In genomic region chr4:88523325-88524129, GRCh38 we compare ENCODE assay signal across 8 cellular contexts. TPM values are rescaled to one million over a fixed set of nuclear protein-coding genes. Genes with fewer than 3 reads are reported as not detected.
DNase-seq lines count a peak whose midpoint lies in the region; ATAC-seq and TF ChIP-seq lines count a peak whose summit lies in the region.

TSS of gene PYURF (minus strand) at chr4:88523776. CDS start at chr4:88523700, 76 bp downstream.

- H3K4me3 ChIP-seq in epithelial cell of esophagus (ENCODE audit: low read length) = peak within 1 kb of the TSS; percentile 92
- H3K4me3 ChIP-seq in mononuclear cell (ENCODE audit: low read length) = peak within 1 kb of the TSS; percentile 77

- no peaks in the 10 kb centered on the region for H3K9me3 ChIP-seq in mononuclear cell (ENCODE audit: low read depth, low read length)

- peaks cover 19% of the 10 kb centered on the region for H3K4me1 ChIP-seq in mononuclear cell (ENCODE audit: insufficient read depth, low read length)

- ATAC-seq in GM21528 (IDR thresholded peaks at IDR 0.05; ENCODE audit: low FRiP score, unreplicated experiment) = peak; percentile 80

- no peaks in the 10 kb centered on the region for H3K27me3 ChIP-seq in mononuclear cell (ENCODE audit: insufficient read depth, low read length)

- TF ChIP-seq CTCF in epithelial cell of esophagus (IDR thresholded peaks at IDR 0.05; ENCODE audit: insufficient read depth, low read depth, low read length, missing control alignments) = no peak

- DNase-seq in DMS 273 treated with DMSO at 0.1 percent for 48 hours (lab: John Stamatoyannopoulos, UW) (peak; percentile 68), HuH-7.5 (ENCODE audit: low spot score) (peak; percentile 57), OCI-M1 (lab: John Stamatoyannopoulos, UW) (peak; percentile 97), activated T-cell treated with anti-CD3 and anti-CD28 coated beads for 4 hours (peak; percentile 55), epithelial cell of esophagus (ENCODE audit: low read depth) (peak; percentile 93)
- peak; percentile 53 to 54 for DNase-seq in stimulated activated CD8-positive, alpha-beta memory T cell treated with anti-CD3 and anti-CD28 coated beads, Interleukin-4, amount 100 ng/mL, for 1 hour (ENCODE audit: low read depth in 2 of 2, low spot score in 1 of 2)

RNA-seq across cellular contexts. Expression of gene PYURF, which starts in this region (rescaled TPM):
- 57.1 TPM for total RNA-seq in mononuclear cell

Comparison
In these comparisons a context has a peak if more than half of its experiments do, and no peak if none do; other contexts are left out.
1. Peak in every context shown above with its lines: DNase-seq, ATAC-seq and H3K4me3 ChIP-seq.